ENCODE assay signal across 1 cellular context in the genomic region with DNA sequence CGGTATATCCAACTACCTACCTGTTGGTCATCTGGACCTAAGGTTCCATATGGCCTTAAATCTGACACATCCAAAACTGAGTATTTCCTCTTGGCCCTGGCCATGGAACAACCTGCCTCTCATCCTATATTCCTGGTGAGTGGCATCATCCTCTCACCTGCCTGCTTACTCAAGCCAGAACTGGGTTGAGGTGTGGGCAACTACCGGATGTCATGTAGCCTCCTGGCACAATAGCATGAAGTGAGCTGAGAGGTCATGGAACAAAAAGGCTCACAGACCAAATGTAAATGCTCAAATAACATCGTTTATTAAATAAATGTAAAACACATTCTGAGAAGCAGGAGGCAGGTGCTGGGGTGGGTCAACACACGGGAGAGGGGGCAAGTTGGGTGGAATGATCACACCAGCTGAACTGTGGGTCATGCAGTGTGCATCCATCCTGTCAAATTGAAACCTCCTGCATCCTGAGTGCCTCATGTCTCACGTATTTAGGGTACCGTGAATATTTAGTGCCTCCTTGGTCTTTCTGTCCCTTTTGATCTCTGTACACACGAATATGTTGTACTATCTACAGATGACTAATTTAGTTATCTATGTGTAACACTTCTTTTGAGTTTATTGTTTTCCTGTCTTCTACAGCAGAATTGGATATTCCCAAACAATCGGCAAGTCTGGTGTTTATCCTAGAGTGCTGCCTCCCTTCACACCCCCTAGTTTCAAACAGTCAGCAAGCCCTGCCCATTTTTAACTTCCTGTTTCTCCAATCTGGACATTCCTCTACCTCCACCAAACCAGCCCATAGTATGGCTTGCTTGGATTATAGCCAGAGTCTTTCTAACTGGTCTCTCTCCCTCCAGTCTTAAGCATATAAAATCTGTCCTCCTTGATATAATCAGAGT.
TF ChIP-seq lines count a peak whose summit lies in the region.

No MANE protein-coding gene starts in this region.

TF ChIP-seq in H1, 55 proteins besides CTCF, POLR2A, EP300 and RAD21:
- no peak for TF ChIP-seq KDM5A (IDR thresholded peaks at IDR 0.05; ENCODE audit: low read length)
- TF ChIP-seq JUN (IDR thresholded peaks at IDR 0.05; ENCODE audit: low read depth, low read length) = no peak
- TF ChIP-seq TCF12 (IDR thresholded peaks at IDR 0.05; ENCODE audit: low read depth, low read length) = no peak
- TF ChIP-seq SP1 (IDR thresholded peaks at IDR 0.05; ENCODE audit: low read depth, low read length) = no peak
- TF ChIP-seq, protein P1, sequence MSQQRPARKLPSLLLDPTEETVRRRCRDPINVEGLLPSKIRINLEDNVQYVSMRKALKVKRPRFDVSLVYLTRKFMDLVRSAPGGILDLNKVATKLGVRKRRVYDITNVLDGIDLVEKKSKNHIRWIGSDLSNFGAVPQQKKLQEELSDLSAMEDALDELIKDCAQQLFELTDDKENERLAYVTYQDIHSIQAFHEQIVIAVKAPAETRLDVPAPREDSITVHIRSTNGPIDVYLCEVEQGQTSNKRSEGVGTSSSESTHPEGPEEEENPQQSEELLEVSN (IDR thresholded peaks at IDR 0.05) = no peak
- no peak for TF ChIP-seq BRCA1 (IDR thresholded peaks at IDR 0.05; ENCODE audit: low read depth, low read length)
- no peak for TF ChIP-seq SAP30 (IDR thresholded peaks at IDR 0.05; ENCODE audit: insufficient read depth, insufficient replicate concordance, low read length)
- no peak for TF ChIP-seq TAF7 (optimal IDR thresholded peaks at IDR 0.05; ENCODE audit: borderline replicate concordance, low read depth, low read length)
- no peak for TF ChIP-seq KDM4A (IDR thresholded peaks at IDR 0.05; ENCODE audit: low read depth, low read length, severe bottlenecking)
- no peak for TF ChIP-seq CHD2 (IDR thresholded peaks at IDR 0.05; ENCODE audit: low read length)
- no peak for TF ChIP-seq SP2 (IDR thresholded peaks at IDR 0.05; ENCODE audit: low read length)
- TF ChIP-seq SP4 (IDR thresholded peaks at IDR 0.05; ENCODE audit: low read length) = no peak
- TF ChIP-seq CBX5 (IDR thresholded peaks at IDR 0.05; ENCODE audit: low read depth, low read length) = no peak
- TF ChIP-seq TBP (IDR thresholded peaks at IDR 0.05; ENCODE audit: low read depth, low read length) = no peak
- TF ChIP-seq CHD1 (IDR thresholded peaks at IDR 0.05; ENCODE audit: low read depth, low read length) = no peak
- no peak for TF ChIP-seq CREB1 (IDR thresholded peaks at IDR 0.05)
- TF ChIP-seq YY1 (IDR thresholded peaks at IDR 0.05; ENCODE audit: low read depth, low read length) = no peak
- no peak for TF ChIP-seq RBBP5 (IDR thresholded peaks at IDR 0.05; ENCODE audit: borderline replicate concordance, low read depth, low read length)
